ENCODE assay signal across 8 cellular contexts in the genomic region with DNA sequence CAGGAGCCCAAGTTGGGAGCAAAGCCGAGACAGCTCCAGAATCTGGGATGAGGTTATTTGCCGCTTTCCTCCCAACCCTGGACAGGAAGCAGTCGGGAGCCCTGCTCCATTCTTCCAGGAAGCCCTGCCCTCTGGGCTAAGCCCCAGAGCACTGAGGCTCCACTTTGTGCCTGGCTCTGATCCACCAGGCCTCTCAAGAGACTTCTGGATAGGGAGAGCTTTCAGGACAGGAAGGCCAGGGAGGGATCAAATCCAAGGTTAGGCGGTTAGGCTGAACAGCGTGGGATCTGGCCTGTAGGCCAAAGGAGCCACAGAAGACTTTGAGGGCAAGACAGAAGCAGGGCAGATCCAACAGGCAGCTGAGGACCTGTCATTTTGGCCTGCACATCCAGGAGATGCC. TPM values are rescaled to one million over a fixed set of nuclear protein-coding genes. Genes with fewer than 3 reads are reported as not detected.
DNase-seq lines count a peak whose midpoint lies in the region; ATAC-seq and TF ChIP-seq lines count a peak whose summit lies in the region.

No MANE protein-coding gene starts in this region.

- 11 to 23% (median 19%) methylated on average over 5 of the region's 5 CpGs for WGBS in ovary, 3 donors

- peaks cover 7% of the 10 kb centered on the region for H3K36me3 Mint-ChIP-seq in T-helper 17 cell (ENCODE audit: low read depth)

- DNase-seq in DMS 273 (lab: John Stamatoyannopoulos, UW; ENCODE audit: unreplicated experiment) = peak; percentile 36
- no peak for DNase-seq in DMS 273 treated with DMSO at 0.1 percent for 48 hours (lab: John Stamatoyannopoulos, UW)
- no peak for DNase-seq in T-helper 17 cell
- peak in 1 of 2 donors; percentile 70 for DNase-seq in foreskin fibroblast
- peak in 4 of 5 donors; percentile 66 to 80 (median 72) for DNase-seq in ovary
- no peak for DNase-seq in stimulated activated naive CD4-positive, alpha-beta T cell treated with Interleukin-2 at 50 U/mL for 16 hours (lab: John Stamatoyannopoulos, UW)
- DNase-seq in NCI-H2227 treated with DMSO at 0.1 percent for 48 hours (lab: John Stamatoyannopoulos, UW) = no peak

- H3K4me1 ChIP-seq in ovary (ENCODE audit: insufficient read depth) = peaks cover 11% of the 10 kb centered on the region

- intact Hi-C loops in ovary (cut with DNase I) = no loop called here

- ATAC-seq in T-helper 17 cell (no peak), GM21619 (IDR thresholded peaks at IDR 0.05; ENCODE audit: unreplicated experiment) (no peak)

- H3K9me3 ChIP-seq in T-helper 17 cell (ENCODE audit: control insufficient read depth, low read length, poor library complexity, severe bottlenecking) (no peaks in the 10 kb centered on the region), ovary (no peaks in the 10 kb centered on the region)

- no peaks in the 10 kb centered on the region for H3K27me3 Mint-ChIP-seq in T-helper 17 cell

- no peak for TF ChIP-seq CTCF in foreskin fibroblast (IDR thresholded peaks at IDR 0.05; ENCODE audit: low read depth, low read length)
- no peak for TF ChIP-seq CTCF in ovary (IDR thresholded peaks at IDR 0.05)

- no peaks in the 10 kb centered on the region for H3K36me3 ChIP-seq in ovary

- peak overlapping the region in 1 of 2 donors; percentile 68 for H3K27ac ChIP-seq in ovary

- peak overlapping the region; percentile 67 to 68 for H3K4me3 ChIP-seq in foreskin fibroblast (ENCODE audit: low read depth in 1 of 2, low read length in 2 of 2)
- peak overlapping the region; percentile 52 for H3K4me3 ChIP-seq in ovary

- H3K27ac Mint-ChIP-seq in T-helper 17 cell = peak overlapping the region; percentile 84

- TF ChIP-seq EP300 in ovary (IDR thresholded peaks at IDR 0.05) = no peak

- peaks cover 36% of the 10 kb centered on the region for H3K4me1 Mint-ChIP-seq in T-helper 17 cell

- no peak for TF ChIP-seq POLR2A in ovary (IDR thresholded peaks at IDR 0.05)

- H3K27me3 ChIP-seq in ovary = no peaks in the 10 kb centered on the region

- H3K4me3 Mint-ChIP-seq in T-helper 17 cell = peak overlapping the region; percentile 87

RNA-seq across cellular contexts. Expression of gene STOML1, which starts 0.8 kb away (rescaled TPM):
- total RNA-seq in T-helper 17 cell (1 to 10 TPM; 3.7 to 5.6 TPM), ovary (10 to 100 TPM in 5 of 7 donors, 1 to 10 TPM in 2; 6.0 to 22.9 (median 13.3) TPM)
- 10 to 100 TPM in 1 of 2 donors, 1 to 10 TPM in 1; 2.1 to 12.1 TPM for polyA plus RNA-seq in ovary

RNA-seq across cellular contexts. Expression of gene PML, which starts 3.3 kb away (rescaled TPM):
- total RNA-seq in T-helper 17 cell = 10 to 100 TPM; 47.6 to 52.6 TPM
- 10 to 100 TPM; 37.4 to 60.8 (median 51.7) TPM for total RNA-seq in ovary
- polyA plus RNA-seq in ovary = 10 to 100 TPM; 20.7 to 26.0 TPM

Comparison
In these comparisons a context has a peak if more than half of its experiments do, and no peak if none do; other contexts are left out.
1. DNase-seq: peak in DMS 273 (single experiment) and ovary (4 of 5); none in DMS 273 treated with DMSO at 0.1 percent for 48 hours (single experiment), T-helper 17 cell (0 of 3), stimulated activated naive CD4-positive, alpha-beta T cell treated with Interleukin-2 at 50 U/mL for 16 hours (single experiment) and NCI-H2227 treated with DMSO at 0.1 percent for 48 hours (single experiment).